ENCODE assay signal across 9 cellular contexts in the genomic region with DNA sequence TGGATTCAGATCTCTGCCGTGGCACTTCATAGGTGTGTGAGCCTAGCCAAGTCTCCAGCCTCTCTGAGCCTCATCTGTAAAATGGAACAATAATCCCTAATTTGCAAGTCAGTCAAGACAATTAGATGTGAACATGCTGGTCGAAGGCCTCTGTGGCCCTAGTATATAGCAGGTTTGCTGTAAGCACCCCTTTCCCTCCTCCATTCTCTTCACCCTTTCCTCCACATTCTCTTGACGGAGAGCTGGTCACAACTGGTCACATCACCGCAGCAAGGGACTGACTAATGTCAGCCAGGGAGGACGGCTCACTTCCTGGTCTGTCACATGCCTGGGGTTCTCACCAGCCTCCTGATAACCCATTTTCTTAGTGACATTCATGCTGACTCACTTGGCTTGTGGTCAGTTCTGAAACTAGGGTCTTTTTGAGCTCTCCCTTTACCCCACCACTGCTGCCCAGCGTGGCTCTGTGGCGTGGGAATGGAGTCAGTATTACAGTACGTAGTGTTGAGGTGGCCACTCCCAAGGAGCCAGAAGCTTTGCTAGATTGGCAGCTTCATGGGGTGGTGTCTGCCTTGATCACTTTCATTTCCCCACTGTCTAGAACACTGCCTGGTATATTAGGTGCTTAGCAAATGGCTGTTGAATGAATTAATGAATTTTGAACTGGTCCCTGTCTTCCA. TPM values are rescaled to one million over a fixed set of nuclear protein-coding genes. Genes with fewer than 3 reads are reported as not detected.
A peak's percentile ranks its signal among the peaks of the same experiment; 100 is the strongest.
DNase-seq lines count a peak whose midpoint lies in the region; ATAC-seq and TF ChIP-seq lines count a peak whose summit lies in the region.
"Had no signal": no experiment of that assay in that cellular context is flagged by ENCODE, and none has a peak within 500 bp of the region (broad histone marks: within the 10 kb centered on the region; RNA-seq: fewer than 3 reads in every experiment).

No MANE protein-coding gene starts in this region.

- H3K36me3 ChIP-seq in ascending aorta = no peaks in the 10 kb centered on the region

- peaks cover 29 to 50% of the 10 kb centered on the region in 2 donors for H3K4me1 Mint-ChIP-seq in natural killer cell

- no peaks in the 10 kb centered on the region for H3K27me3 ChIP-seq in ascending aorta

- H3K27ac Mint-ChIP-seq in natural killer cell = peak overlapping the region; percentile 86 to 91

- TF ChIP-seq POLR2A in GM19193 (IDR thresholded peaks at IDR 0.05; ENCODE audit: extremely low read depth, insufficient read depth, insufficient read length) = peak; percentile 34

- DNase-seq in AG10803 (ENCODE audit: low read depth) (peak; percentile 56), ascending aorta (ENCODE audit: low spot score in 2 of 2) (no peak), natural killer cell (peak; percentile 56), cerebellum (ENCODE audit: low spot score) (no peak), NCI-H2227 treated with DMSO at 0.1 percent for 48 hours (lab: John Stamatoyannopoulos, UW) (no peak), DMS53 treated with DMSO at 0.1 percent for 48 hours (lab: John Stamatoyannopoulos, UW; ENCODE audit: unreplicated experiment) (no peak)

- peaks cover 8 to 37% of the 10 kb centered on the region in 2 donors for H3K4me1 ChIP-seq in ascending aorta

- intact Hi-C loops in ascending aorta (cut with DNase I) (no loop called here), natural killer cell (cut with micrococcal nuclease) (loop anchor here (1.0 to 5.0 kb wide), 3 partner anchors 35 to 117 kb away; no protein-coding TSS in a partner anchor)

- no peaks in the 10 kb centered on the region for H3K9me3 Mint-ChIP-seq in natural killer cell

- no peak overlapping the region for H3K4me3 Mint-ChIP-seq in natural killer cell
- H3K4me3 Mint-ChIP-seq: brain had no signal

- H3K27me3 Mint-ChIP-seq in natural killer cell (ENCODE audit: low read depth in 2 of 2) = no peaks in the 10 kb centered on the region

- no peaks in the 10 kb centered on the region for H3K9me3 ChIP-seq in ascending aorta

- ATAC-seq in HG03378 (IDR thresholded peaks at IDR 0.05; ENCODE audit: unreplicated experiment) (peak; percentile 76), natural killer cell (peak; percentile 86 to 91 (median 90))

- H3K27ac ChIP-seq in ascending aorta = peak overlapping the region; percentile 99

- no peak for TF ChIP-seq CTCF in AG10803 (conservative IDR thresholded peaks at IDR 0.05; ENCODE audit: low read length)
- TF ChIP-seq CTCF in ascending aorta (IDR thresholded peaks at IDR 0.05) = no peak
- TF ChIP-seq CTCF in natural killer cell (IDR thresholded peaks at IDR 0.05) = no peak

- no peaks in the 10 kb centered on the region for H3K36me3 Mint-ChIP-seq in natural killer cell

- no peak overlapping the region for H3K4me3 ChIP-seq in AG10803 (ENCODE audit: low read length)
- no peak overlapping the region for H3K4me3 ChIP-seq in ascending aorta

RNA-seq across cellular contexts. Expression of a gene that starts 47.8 kb away (rescaled TPM):
- total RNA-seq in ascending aorta (184 TPM), natural killer cell (100 to 1,000 TPM in 2 of 3 donors, 10 to 100 TPM in 1; 86.2 to 126 (median 121) TPM), cerebellum (59.2 TPM)

Comparison
In these comparisons a context has a peak if more than half of its experiments do, and no peak if none do; other contexts are left out.
1. DNase-seq: peak in AG10803 (single experiment) and natural killer cell (single experiment); none in ascending aorta (0 of 2), cerebellum (single experiment), NCI-H2227 treated with DMSO at 0.1 percent for 48 hours (single experiment) and DMS53 treated with DMSO at 0.1 percent for 48 hours (single experiment).